Comparison of ENCODE assay signal across 8 cellular contexts in genomic region chr16:85173981-85174751, GRCh38.
DNase-seq lines count a peak whose midpoint lies in the region; ATAC-seq and TF ChIP-seq lines count a peak whose summit lies in the region.

No MANE protein-coding gene starts in this region.

- H3K79me2 ChIP-seq in osteoblast (ENCODE audit: insufficient read depth, low read length): peaks cover 66% of the 10 kb centered on the region

- H3K9me3 ChIP-seq in endodermal cell (ENCODE audit: control insufficient read depth, low read length) (no peaks in the 10 kb centered on the region), osteoblast (ENCODE audit: low read depth, low read length) (no peaks in the 10 kb centered on the region)

- H3K36me3 ChIP-seq in endodermal cell (ENCODE audit: control insufficient read depth, insufficient read depth, low read length): no peaks in the 10 kb centered on the region
- peaks cover 3% of the 10 kb centered on the region for H3K36me3 ChIP-seq in osteoblast (ENCODE audit: insufficient read depth, low read length)

- H3K4me1 ChIP-seq in endodermal cell (ENCODE audit: control insufficient read depth, insufficient read depth, low read length) (peaks cover 7% of the 10 kb centered on the region), osteoblast (ENCODE audit: insufficient read depth, low read length) (peaks cover 41% of the 10 kb centered on the region)

- peak overlapping the region; percentile 87 for H3K4me2 ChIP-seq in osteoblast (ENCODE audit: insufficient read depth, low read length)

- peaks cover 14% of the 10 kb centered on the region for H3K27me3 Mint-ChIP-seq in endodermal cell (ENCODE audit: insufficient read depth)

- H3K27me3 ChIP-seq in endodermal cell (ENCODE audit: control insufficient read depth, insufficient read depth, low read length, poor library complexity, severe bottlenecking) (peaks cover 13% of the 10 kb centered on the region), osteoblast (ENCODE audit: insufficient read depth, low read length) (no peaks in the 10 kb centered on the region)

- H2AFZ ChIP-seq in osteoblast (ENCODE audit: low read length): peak overlapping the region; percentile 85

- peaks cover 4% of the 10 kb centered on the region for H3K36me3 Mint-ChIP-seq in endodermal cell (ENCODE audit: low read depth)

- in situ Hi-C loops in GM13976 (cut with MboI; ENCODE audit: low sequenced_read_pairs, unreplicated experiment): no loop called here

- no peak overlapping the region for H3K4me3 Mint-ChIP-seq in endodermal cell

- peak; percentile 73 for DNase-seq in DMS53 (lab: John Stamatoyannopoulos, UW)
- DNase-seq in NCI-H2171 (lab: John Stamatoyannopoulos, UW): peak; percentile 67
- DNase-seq in endodermal cell: peak; percentile 70
- peak; percentile 98 for DNase-seq in osteoblast (ENCODE audit: insufficient read length, low spot score, missing footprints)
- no peak for DNase-seq in GM13976 (ENCODE audit: low spot score)
- DNase-seq in occipital lobe (lab: John Stamatoyannopoulos, UW): no peak

- H3K4me3 ChIP-seq in endodermal cell (ENCODE audit: low read length) (no peak overlapping the region), osteoblast (ENCODE audit: insufficient read depth, low read length) (peak overlapping the region; percentile 69)

- H3K9ac ChIP-seq in endodermal cell (ENCODE audit: extremely low read depth, low read length, poor library complexity, severe bottlenecking): no peak overlapping the region

- H3K27ac ChIP-seq in endodermal cell (ENCODE audit: low read depth, low read length) (no peak overlapping the region), osteoblast (ENCODE audit: low read depth, low read length) (peak overlapping the region; percentile 97)

- H3K9me3 Mint-ChIP-seq in endodermal cell: no peaks in the 10 kb centered on the region

- ATAC-seq in HG03097 (IDR thresholded peaks at IDR 0.05; ENCODE audit: low FRiP score, unreplicated experiment): no peak
- ATAC-seq in HG02763 (IDR thresholded peaks at IDR 0.05; ENCODE audit: unreplicated experiment): no peak

- H3K27ac Mint-ChIP-seq in endodermal cell: peak overlapping the region; percentile 18

- 63 to 65% methylated on average over 8 to 16 of the region's 16 CpGs for WGBS in endodermal cell (ENCODE audit: insufficient coverage in 1 of 2, insufficient read length in 1 of 2), 2 experiments

- peaks cover 36% of the 10 kb centered on the region for H3K4me1 Mint-ChIP-seq in endodermal cell

- TF ChIP-seq CTCF in endodermal cell (conservative IDR thresholded peaks at IDR 0.05): peak; percentile 16
- no peak for TF ChIP-seq CTCF in osteoblast (IDR thresholded peaks at IDR 0.05; ENCODE audit: extremely low read depth, low read depth, low read length)
- no peak for TF ChIP-seq CTCF in GM13976 (IDR thresholded peaks at IDR 0.05; ENCODE audit: borderline replicate concordance, control extremely low read depth, extremely low read depth, insufficient read depth, missing control alignments)

- peaks cover 14% of the 10 kb centered on the region for H4K20me1 ChIP-seq in osteoblast (ENCODE audit: insufficient read depth, low read length)

Comparison
In these comparisons a context has a peak if more than half of its experiments do, and no peak if none do; other contexts are left out.
1. DNase-seq: peak in DMS53 (single experiment), NCI-H2171 (single experiment), endodermal cell (single experiment) and osteoblast (single experiment); none in GM13976 (single experiment) and occipital lobe (single experiment).